In genomic region chr2:222641336-222641735, GRCh38 we compare ENCODE assay signal across 27 cellular contexts. TPM values are rescaled to one million over a fixed set of nuclear protein-coding genes. Genes with fewer than 3 reads are reported as not detected.
"Had no signal": no experiment of that assay in that cellular context is flagged by ENCODE, and none has a peak within 500 bp of the region (broad histone marks: within the 10 kb centered on the region; RNA-seq: fewer than 3 reads in every experiment).

No MANE protein-coding gene starts in this region.

- H3K4me3 ChIP-seq: cardiac muscle cell, coronary artery, dorsolateral prefrontal cortex, heart right ventricle, lower lobe of right lung, psoas muscle, right atrium auricular region, tibial nerve had no signal

- DNase-seq: activated B cell treated with CpG ODN at 0.5 μM for 24 hours; activated CD4-positive, alpha-beta T cell treated with anti-CD3 and anti-CD28 coated beads, Interleukin-2, amount 50 U/mL, for 1 hour; activated CD8-positive, alpha-beta T cell treated with anti-CD3 and anti-CD28 coated beads for 36 hours; activated gamma-delta T cell; activated naive CD8-positive, alpha-beta T cell treated with anti-CD3 and anti-CD28 coated beads, Interleukin-2, amount 50 U/mL, for 24 hours; cerebellar nuclear complex; dorsolateral prefrontal cortex; effector memory CD4-positive, alpha-beta T cell; erythroblast; foreskin melanocyte; heart right ventricle; kidney glomerular epithelial cell; lower lobe of right lung; mesenchymal stem cell; naive thymus-derived CD8-positive, alpha-beta T cell; occipital lobe; psoas muscle; stimulated activated naive CD4-positive, alpha-beta T cell treated with Interleukin-2 at 50 U/mL for 16 hours; T-helper 2 cell had no signal

RNA-seq across cellular contexts. Expression of gene MOGAT1, which starts 30.1 kb away (rescaled TPM):
- total RNA-seq: activated B cell treated with CpG ODN at 0.5 μM for 24 hours; activated CD8-positive, alpha-beta T cell treated with anti-CD3 and anti-CD28 coated beads for 36 hours; cardiac muscle cell; glomerular endothelial cell; naive thymus-derived CD8-positive, alpha-beta T cell; neural crest cell; occipital lobe; psoas muscle; right atrium auricular region; temporal lobe; tibial nerve; ureter had no signal
